In the genomic region with DNA sequence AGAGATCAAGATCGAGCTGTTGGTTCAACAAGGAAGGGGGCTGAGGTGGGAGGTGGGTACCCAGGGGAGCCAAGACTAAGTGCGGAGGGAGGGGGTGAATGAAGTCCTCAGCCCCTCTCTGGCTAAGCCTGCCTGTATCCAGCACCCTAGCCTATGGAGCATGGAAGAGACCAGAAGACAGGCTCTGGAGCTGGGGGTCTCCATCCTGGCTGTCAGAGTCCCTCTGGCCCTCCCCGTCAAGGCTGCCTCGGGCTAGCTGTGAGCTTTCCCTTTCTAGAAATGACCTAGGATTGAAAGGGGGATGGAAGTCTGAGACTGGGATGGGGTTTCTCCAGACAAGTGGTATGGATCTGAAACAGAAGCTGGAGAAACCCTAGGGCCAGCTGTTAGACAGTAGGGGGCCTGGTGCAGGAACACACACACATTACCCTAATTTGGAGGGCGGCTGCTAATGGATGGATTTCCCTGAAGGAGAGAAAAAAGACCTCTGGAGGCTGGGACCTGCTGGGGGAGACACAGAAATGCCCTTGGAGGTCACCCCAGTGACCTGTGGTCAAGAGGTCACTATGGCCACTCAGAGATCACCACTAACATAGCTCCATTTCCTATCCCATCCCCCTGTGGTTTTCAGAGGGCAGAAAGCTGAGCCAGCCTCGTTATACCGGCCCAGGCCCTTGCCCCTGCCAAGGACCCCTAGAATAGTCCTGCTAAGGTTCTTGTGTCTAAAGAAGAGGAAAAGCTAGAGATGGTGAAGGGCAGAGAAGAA, we compare ENCODE assay signal across 15 cellular contexts.
DNase-seq lines count a peak whose midpoint lies in the region; TF ChIP-seq lines count a peak whose summit lies in the region.
"Had no signal": no experiment of that assay in that cellular context is flagged by ENCODE, and none has a peak within 500 bp of the region (broad histone marks: within the 10 kb centered on the region; RNA-seq: fewer than 3 reads in every experiment).

No MANE protein-coding gene starts in this region.

- no peak for TF ChIP-seq POLR2A in testis (IDR thresholded peaks at IDR 0.05)

- H3K9me3 ChIP-seq in HEK293 (ENCODE audit: control insufficient read depth, insufficient read depth, low read depth, low read length) (no peaks in the 10 kb centered on the region), testis (no peaks in the 10 kb centered on the region)
- H3K9me3 ChIP-seq: HAP-1 had no signal

- TF ChIP-seq CTCF in HEK293 (tag by site-specific recombination; IDR thresholded peaks at IDR 0.05): no peak
- TF ChIP-seq CTCF in testis (IDR thresholded peaks at IDR 0.05): no peak

- no peaks in the 10 kb centered on the region for H3K36me3 ChIP-seq in HEK293 (ENCODE audit: control insufficient read depth in 2 of 2, insufficient read depth in 1 of 2, low read length in 2 of 2)
- H3K36me3 ChIP-seq in testis (ENCODE audit: low read depth, missing control alignments): no peaks in the 10 kb centered on the region
- H3K36me3 ChIP-seq: HAP-1 had no signal

- CTCF ChIA-PET in HEK293 (lab: Yijun Ruan, JAX): interaction anchor here (0.5 to 1.1 kb wide), 3 partner anchors 188 to 468 kb away, joined by 3 read pairs; no protein-coding TSS in a partner anchor
- CTCF ChIA-PET in activated naive CD4-positive, alpha-beta T cell treated with anti-CD3 and anti-CD28 coated beads for 36 hours (lab: Charles Lee): interaction anchor here (1.4 kb wide), 1 partner anchor 27 kb away, joined by 3 read pairs; no protein-coding TSS in a partner anchor

- POLR2A ChIA-PET in HEK293 (lab: Yijun Ruan, JAX): no interaction called here

- DNase-seq in NCI-H2171 treated with DMSO at 0.1 percent for 48 hours (lab: John Stamatoyannopoulos, UW) (peak; percentile 53), caudate nucleus (lab: John Stamatoyannopoulos, UW) (no peak), substantia nigra (lab: John Stamatoyannopoulos, UW) (no peak), testis (no peak), amygdala (lab: John Stamatoyannopoulos, UW) (no peak)
- DNase-seq in activated naive CD4-positive, alpha-beta T cell treated with anti-CD3 and anti-CD28 coated beads for 36 hours: no peak
- DNase-seq: C1 segment of cervical spinal cord; Calu3; CD4-positive, alpha-beta T cell; DMS153; DMS79 treated with DMSO at 0.1 percent for 48 hours; EL had no signal

- 68 to 72% methylated on average over 5 to 7 of the region's 7 CpGs for WGBS in testis, 2 donors

- intact Hi-C loops in testis (cut with DNase I; ENCODE audit: low total_unique reads): no loop called here
- intact Hi-C loops in activated naive CD4-positive, alpha-beta T cell treated with anti-CD3 and anti-CD28 coated beads for 36 hours (cut with micrococcal nuclease): no loop called here

- H3K4me1 Mint-ChIP-seq in activated naive CD4-positive, alpha-beta T cell treated with anti-CD3 and anti-CD28 coated beads for 36 hours (ENCODE audit: low read depth): no peaks in the 10 kb centered on the region
- H3K4me1 Mint-ChIP-seq: B cell had no signal

- no peaks in the 10 kb centered on the region for H3K27me3 ChIP-seq in testis

- no peak overlapping the region for H3K27ac Mint-ChIP-seq in activated naive CD4-positive, alpha-beta T cell treated with anti-CD3 and anti-CD28 coated beads for 36 hours
- H3K27ac Mint-ChIP-seq: B cell; CD4-positive, alpha-beta T cell had no signal

- H3K36me3 Mint-ChIP-seq in activated naive CD4-positive, alpha-beta T cell treated with anti-CD3 and anti-CD28 coated beads for 36 hours (ENCODE audit: low read depth): no peaks in the 10 kb centered on the region

- no peak overlapping the region for H3K4me3 Mint-ChIP-seq in activated naive CD4-positive, alpha-beta T cell treated with anti-CD3 and anti-CD28 coated beads for 36 hours
- H3K4me3 Mint-ChIP-seq: B cell; CD4-positive, alpha-beta T cell had no signal

- H3K4me1 ChIP-seq in HEK293 (ENCODE audit: control insufficient read depth, insufficient read depth, low read length): no peaks in the 10 kb centered on the region
- no peaks in the 10 kb centered on the region for H3K4me1 ChIP-seq in testis
- H3K4me1 ChIP-seq: HAP-1 had no signal

- H3K27me3 Mint-ChIP-seq in activated naive CD4-positive, alpha-beta T cell treated with anti-CD3 and anti-CD28 coated beads for 36 hours (ENCODE audit: low read depth): peaks cover 2% of the 10 kb centered on the region

- H3K9me3 Mint-ChIP-seq in activated naive CD4-positive, alpha-beta T cell treated with anti-CD3 and anti-CD28 coated beads for 36 hours: no peaks in the 10 kb centered on the region
- H3K9me3 Mint-ChIP-seq: CD4-positive, alpha-beta T cell had no signal

- H3K27ac ChIP-seq in HEK293 (ENCODE audit: extremely low read depth, low read depth, low read length): no peak overlapping the region
- peak overlapping the region; percentile 63 for H3K27ac ChIP-seq in caudate nucleus (ENCODE audit: low read depth, low read length)
- peak overlapping the region; percentile 89 for H3K27ac ChIP-seq in substantia nigra (ENCODE audit: low read depth, low read length, poor library complexity, severe bottlenecking)
- no peak overlapping the region for H3K27ac ChIP-seq in testis

- H3K4me3 ChIP-seq in HEK293 (ENCODE audit: low read depth, low read length) (no peak overlapping the region), testis (no peak overlapping the region)
- H3K4me3 ChIP-seq: HAP-1 had no signal

TF ChIP-seq in HEK293, 187 proteins besides CTCF, POLR2A, EP300 and RAD21:
- no peak for TF ChIP-seq ZNF184 (tag by site-specific recombination; IDR thresholded peaks at IDR 0.05)
- TF ChIP-seq ZNF473 (tag by site-specific recombination; IDR thresholded peaks at IDR 0.05): no peak
- peak; percentile 52; the same call in 1 of the 2 replicates for TF ChIP-seq BCL11A (tag by site-specific recombination; IDR thresholded peaks at IDR 0.05; ENCODE audit: low read depth)
- TF ChIP-seq BCL11B (tag by site-specific recombination; IDR thresholded peaks at IDR 0.05; ENCODE audit: low read depth): 0 out of 2 replicates have a peak, but pooled peaks have one; percentile 57
TF ChIP-seq in HEK293: peak in this region for 2.

Comparison
In these comparisons a context has a peak if more than half of its experiments do, and no peak if none do; other contexts are left out.
1. H3K27ac ChIP-seq: peak in caudate nucleus (single experiment) and substantia nigra (single experiment); none in HEK293 (single experiment) and testis (0 of 2).